Comparison of ENCODE assay signal across 12 cellular contexts in genomic region chr10:72164617-72165016, GRCh38. TPM values are rescaled to one million over a fixed set of nuclear protein-coding genes. Genes with fewer than 3 reads are reported as not detected.
A peak's percentile ranks its signal among the peaks of the same experiment; 100 is the strongest.
DNase-seq lines count a peak whose midpoint lies in the region; ATAC-seq and TF ChIP-seq lines count a peak whose summit lies in the region.
"Had no signal": no experiment of that assay in that cellular context is flagged by ENCODE, and none has a peak within 500 bp of the region (broad histone marks: within the 10 kb centered on the region; RNA-seq: fewer than 3 reads in every experiment).

No MANE protein-coding gene starts in this region.

- H3K4me1 ChIP-seq in left ventricle myocardium inferior (peaks cover 16% of the 10 kb centered on the region), heart right ventricle (peaks cover 0 to 23% (median 3%) of the 10 kb centered on the region in 9 donors), endodermal cell (ENCODE audit: control insufficient read depth, insufficient read depth, low read length) (peaks cover 3% of the 10 kb centered on the region), psoas muscle (no peaks in the 10 kb centered on the region)

- H3K27ac ChIP-seq in left ventricle myocardium inferior (replicated peaks) (peak overlapping the region; percentile 66), heart right ventricle (peak overlapping the region in 1 of 10 donors; percentile 26), endodermal cell (ENCODE audit: low read depth, low read length) (no peak overlapping the region), psoas muscle (no peak overlapping the region)
- H3K27ac ChIP-seq: ovary had no signal

- CTCF ChIA-PET in activated naive CD4-positive, alpha-beta T cell treated with anti-CD3 and anti-CD28 coated beads, Interleukin-2, amount 10 ng/mL, durations not matched to agents 7 days and 5 days (lab: Charles Lee) = no interaction called here

- no peak overlapping the region for H3K27ac Mint-ChIP-seq in endodermal cell
- no peak overlapping the region for H3K27ac Mint-ChIP-seq in activated naive CD4-positive, alpha-beta T cell treated with anti-CD3 and anti-CD28 coated beads, Interleukin-2, amount 10 ng/mL, durations not matched to agents 7 days and 5 days

- no peak overlapping the region for H3K9ac ChIP-seq in endodermal cell (ENCODE audit: extremely low read depth, low read length, poor library complexity, severe bottlenecking)

- DNase-seq in left ventricle myocardium inferior (no peak), heart right ventricle (no peak), NOMO-1 treated with dmso at 0.1 percent for 144 hours (lab: John Stamatoyannopoulos, UW; ENCODE audit: unreplicated experiment) (peak; percentile 29), endodermal cell (no peak), psoas muscle (no peak), HPDE6-E6E7 (ENCODE audit: extremely low spot score) (no peak)
- no peak for DNase-seq in activated naive CD4-positive, alpha-beta T cell treated with anti-CD3 and anti-CD28 coated beads, Interleukin-2, amount 10 ng/mL, durations not matched to agents 7 days and 5 days
- DNase-seq: left cardiac atrium; ovary; stimulated activated naive CD4-positive, alpha-beta T cell treated with Interleukin-2 at 50 U/mL for 16 hours had no signal

- no peaks in the 10 kb centered on the region for H3K27me3 ChIP-seq in left ventricle myocardium inferior (ENCODE audit: low read depth)
- no peaks in the 10 kb centered on the region for H3K27me3 ChIP-seq in heart right ventricle
- H3K27me3 ChIP-seq in endodermal cell (ENCODE audit: control insufficient read depth, insufficient read depth, low read length, poor library complexity, severe bottlenecking) = no peaks in the 10 kb centered on the region
- no peaks in the 10 kb centered on the region for H3K27me3 ChIP-seq in psoas muscle (ENCODE audit: insufficient read depth in 3 of 3, low read length in 2 of 3)
- H3K27me3 ChIP-seq: ovary had no signal

- H3K4me3 Mint-ChIP-seq in endodermal cell = no peak overlapping the region
- no peak overlapping the region for H3K4me3 Mint-ChIP-seq in activated naive CD4-positive, alpha-beta T cell treated with anti-CD3 and anti-CD28 coated beads, Interleukin-2, amount 10 ng/mL, durations not matched to agents 7 days and 5 days
- H3K4me3 Mint-ChIP-seq: activated T-helper 1 cell treated with anti-CD3 and anti-CD28 coated beads, Interleukin-12 subunit alpha, Interleukin-12 subunit beta, Interleukin-2, Interleukin-4 antibody, amounts not matched to agents 30 ng/mL and 10 ng/mL and 1 ng/mL, durations not matched to agents 14 hours and 24 hours and 36 hours had no signal

- ATAC-seq in heart right ventricle (no peak), GM21786 (IDR thresholded peaks at IDR 0.05; ENCODE audit: unreplicated experiment) (no peak), psoas muscle (no peak)
- ATAC-seq: left cardiac atrium had no signal

- H3K27me3 Mint-ChIP-seq in endodermal cell (ENCODE audit: insufficient read depth) = no peaks in the 10 kb centered on the region
- H3K27me3 Mint-ChIP-seq in activated naive CD4-positive, alpha-beta T cell treated with anti-CD3 and anti-CD28 coated beads, Interleukin-2, amount 10 ng/mL, durations not matched to agents 7 days and 5 days = no peaks in the 10 kb centered on the region

- H3K36me3 ChIP-seq in left ventricle myocardium inferior (peaks cover 24% of the 10 kb centered on the region), heart right ventricle (peaks cover 0 to 39% (median 3%) of the 10 kb centered on the region in 9 donors), endodermal cell (ENCODE audit: control insufficient read depth, insufficient read depth, low read length) (peaks cover 9% of the 10 kb centered on the region), psoas muscle (ENCODE audit: insufficient read depth in 1 of 2, low read depth in 1 of 2) (peaks cover 0 to 10% of the 10 kb centered on the region in 2 donors)
- H3K36me3 ChIP-seq: ovary had no signal

- peaks cover 20% of the 10 kb centered on the region for H3K36me3 Mint-ChIP-seq in endodermal cell (ENCODE audit: low read depth)
- H3K36me3 Mint-ChIP-seq in activated naive CD4-positive, alpha-beta T cell treated with anti-CD3 and anti-CD28 coated beads, Interleukin-2, amount 10 ng/mL, durations not matched to agents 7 days and 5 days = peaks cover 26% of the 10 kb centered on the region

- intact Hi-C loops in left ventricle myocardium inferior (cut with micrococcal nuclease) = no loop called here
- intact Hi-C loops in heart right ventricle (cut with DNase I) = no loop called here
- intact Hi-C loops in psoas muscle (cut with DNase I) = no loop called here

- H3K4me1 Mint-ChIP-seq in endodermal cell = peaks cover 6% of the 10 kb centered on the region
- peaks cover 13% of the 10 kb centered on the region for H3K4me1 Mint-ChIP-seq in activated naive CD4-positive, alpha-beta T cell treated with anti-CD3 and anti-CD28 coated beads, Interleukin-2, amount 10 ng/mL, durations not matched to agents 7 days and 5 days

- H3K9me3 ChIP-seq in left ventricle myocardium inferior (replicated peaks) = no peaks in the 10 kb centered on the region
- no peaks in the 10 kb centered on the region for H3K9me3 ChIP-seq in heart right ventricle
- no peaks in the 10 kb centered on the region for H3K9me3 ChIP-seq in endodermal cell (ENCODE audit: control insufficient read depth, low read length)
- H3K9me3 ChIP-seq in psoas muscle = no peaks in the 10 kb centered on the region
- H3K9me3 ChIP-seq: ovary had no signal

- TF ChIP-seq CTCF in left ventricle myocardium inferior (IDR thresholded peaks at IDR 0.05; ENCODE audit: borderline replicate concordance) (no peak), heart right ventricle (IDR thresholded peaks at IDR 0.05) (peak in 1 of 9 donors; percentile 32), endodermal cell (conservative IDR thresholded peaks at IDR 0.05) (peak; percentile 52), psoas muscle (IDR thresholded peaks at IDR 0.05) (no peak)

- no peaks in the 10 kb centered on the region for H3K9me3 Mint-ChIP-seq in endodermal cell
- no peaks in the 10 kb centered on the region for H3K9me3 Mint-ChIP-seq in activated naive CD4-positive, alpha-beta T cell treated with anti-CD3 and anti-CD28 coated beads, Interleukin-2, amount 10 ng/mL, durations not matched to agents 7 days and 5 days
- H3K9me3 Mint-ChIP-seq: activated T-helper 1 cell treated with anti-CD3 and anti-CD28 coated beads, Interleukin-12 subunit alpha, Interleukin-12 subunit beta, Interleukin-2, Interleukin-4 antibody, amounts not matched to agents 30 ng/mL and 10 ng/mL and 1 ng/mL, durations not matched to agents 14 hours and 24 hours and 36 hours had no signal

- WGBS in heart right ventricle, 2 donors = 84 to 94% methylated on average over 2 of the region's 2 CpGs
- 96% methylated on average over 2 of the region's 2 CpGs; no CpG with 5 or more reads in 1 of the 2 experiments for WGBS in endodermal cell (ENCODE audit: insufficient coverage in 1 of 2, insufficient read length in 1 of 2), 2 experiments
- 84 to 86% (median 85%) methylated on average over 2 of the region's 2 CpGs for WGBS in psoas muscle, 3 donors

- no peak overlapping the region for H3K4me3 ChIP-seq in left ventricle myocardium inferior
- no peak overlapping the region for H3K4me3 ChIP-seq in heart right ventricle
- no peak overlapping the region for H3K4me3 ChIP-seq in endodermal cell (ENCODE audit: low read length)
- H3K4me3 ChIP-seq in psoas muscle = no peak overlapping the region
- H3K4me3 ChIP-seq: ovary had no signal

RNA-seq across cellular contexts. Expression of gene ANAPC16, which starts 51.2 kb away (rescaled TPM):
- total RNA-seq in left ventricle myocardium inferior = 256 TPM
- 100 to 1,000 TPM; 181 to 246 (median 221) TPM for total RNA-seq in heart right ventricle
- polyA plus RNA-seq in heart right ventricle = 100 to 1,000 TPM; 129 to 149 TPM
- 10 to 100 TPM; 57.4 to 68.4 TPM for total RNA-seq in endodermal cell
- 65.8 TPM for polyA plus RNA-seq in endodermal cell (2013, experiment 1 of 2)
- 69.7 TPM for polyA plus RNA-seq in endodermal cell (2013, experiment 2 of 2)
- total RNA-seq in psoas muscle = 100 to 1,000 TPM in 3 of 4 donors, 10 to 100 TPM in 1; 80.3 to 144 (median 119) TPM
- 100 to 1,000 TPM in 2 of 3 donors, 10 to 100 TPM in 1; 60.1 to 184 (median 167) TPM for polyA plus RNA-seq in psoas muscle

RNA-seq across cellular contexts. Expression of gene ASCC1, which starts 51.5 kb away (rescaled TPM):
- total RNA-seq in left ventricle myocardium inferior (37.0 TPM), heart right ventricle (10 to 100 TPM; 25.2 to 40.5 (median 33.0) TPM), endodermal cell (10 to 100 TPM; 29.2 to 34.0 TPM), psoas muscle (10 to 100 TPM; 15.3 to 22.4 (median 19.4) TPM)
- polyA plus RNA-seq in heart right ventricle (10 to 100 TPM in 1 of 2 donors, 1 to 10 TPM in 1; 8.4 to 35.8 TPM), psoas muscle (10 to 100 TPM; 17.9 to 37.0 (median 19.3) TPM)
- polyA plus RNA-seq in endodermal cell (2013, experiment 1 of 2) = 38.9 TPM
- 35.4 TPM for polyA plus RNA-seq in endodermal cell (2013, experiment 2 of 2)
